22 cellular contexts compared by ENCODE assay signal in the genomic region with DNA sequence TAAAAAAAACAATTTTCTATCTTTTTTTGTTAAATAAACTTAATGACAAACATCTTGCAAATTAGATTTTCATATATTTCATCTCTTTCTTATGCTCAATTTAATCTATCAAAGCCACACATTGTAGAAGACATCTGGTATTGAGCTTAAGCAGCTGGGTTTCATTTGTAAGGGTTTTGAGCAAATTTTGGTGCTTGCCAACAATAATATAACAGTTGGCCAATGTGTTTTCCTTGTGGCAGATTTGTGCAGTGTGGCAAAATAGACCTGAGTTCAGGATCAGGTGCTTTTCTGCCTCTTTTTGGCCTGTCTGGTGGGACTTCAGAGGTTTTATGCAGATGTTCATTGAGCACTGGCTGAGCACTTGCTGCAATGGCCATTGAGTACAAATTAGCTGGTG.
A peak's percentile ranks its signal among the peaks of the same experiment; 100 is the strongest.
DNase-seq lines count a peak whose midpoint lies in the region; TF ChIP-seq lines count a peak whose summit lies in the region.
"Had no signal": no experiment of that assay in that cellular context is flagged by ENCODE, and none has a peak within 500 bp of the region (broad histone marks: within the 10 kb centered on the region; RNA-seq: fewer than 3 reads in every experiment).

No MANE protein-coding gene starts in this region.

- TF ChIP-seq CTCF in fibroblast of the aortic adventitia (IDR thresholded peaks at IDR 0.05; ENCODE audit: insufficient read depth, low read length): no peak

- peak; percentile 6 to 32 for DNase-seq in NCI-H446 (lab: John Stamatoyannopoulos, UW)
- peak; percentile 74 for DNase-seq in brain pericyte (ENCODE audit: low read depth, low spot score)
- peak; percentile 62 for DNase-seq in fibroblast of the aortic adventitia (ENCODE audit: low read depth)
- DNase-seq in nucleus accumbens (lab: John Stamatoyannopoulos, UW): no peak
- no peak for DNase-seq in activated T-cell treated with anti-CD3 and anti-CD28 coated beads, Interleukin-2, amount 50 U/mL, for 1 hour
- DNase-seq in NCI-H1105 (lab: John Stamatoyannopoulos, UW): no peak
- no peak for DNase-seq in 8988T
- DNase-seq: activated CD4-positive, alpha-beta T cell treated with anti-CD3 and anti-CD28 coated beads for 4 hours; activated naive CD4-positive, alpha-beta T cell treated with Interleukin-2 at 50 U/mL for 16 hours; activated T-cell treated with anti-CD3 and anti-CD28 coated beads, Interleukin-2, amount 50 U/mL, for 48 hours; Caco-2; colonic mucosa; esophagus squamous epithelium; left lung; midbrain; NCI-H1092 treated with DMSO at 0.1 percent for 48 hours; NCI-H2081; spleen; stimulated activated CD4-positive, alpha-beta T cell treated with anti-CD3 and anti-CD28 coated beads, Interleukin-4, amount 100 ng/mL, for 1 hour; stimulated activated naive CD4-positive, alpha-beta T cell; T-helper 17 cell; tibial artery had no signal

- no peak overlapping the region for H3K4me3 ChIP-seq in fibroblast of the aortic adventitia (ENCODE audit: low read depth, low read length)
- H3K4me3 ChIP-seq: colonic mucosa, esophagus squamous epithelium, left lung, spleen, tibial artery had no signal

Comparison
In these comparisons a context has a peak if more than half of its experiments do, and no peak if none do; other contexts are left out.
1. DNase-seq: peak in NCI-H446 (2 of 2), brain pericyte (single experiment) and fibroblast of the aortic adventitia (single experiment); none in nucleus accumbens (0 of 56), activated T-cell treated with anti-CD3 and anti-CD28 coated beads, Interleukin-2, amount 50 U/mL, for 1 hour (single experiment), NCI-H1105 (single experiment) and 8988T (single experiment).